24 cellular contexts compared by ENCODE assay signal in genomic region chr13:76708138-76708537, GRCh38.
DNase-seq lines count a peak whose midpoint lies in the region; ATAC-seq lines count a peak whose summit lies in the region.
"Had no signal": no experiment of that assay in that cellular context is flagged by ENCODE, and none has a peak within 500 bp of the region (broad histone marks: within the 10 kb centered on the region; RNA-seq: fewer than 3 reads in every experiment).

No MANE protein-coding gene starts in this region.

- H3K4me3 ChIP-seq in trophoblast cell (ENCODE audit: low read depth, low read length) = no peak overlapping the region
- H3K4me3 ChIP-seq: BLaER1, body of pancreas, skin epidermis had no signal

- no CpG with 5 or more reads among the region's 6 CpGs for WGBS in trophoblast cell (ENCODE audit: extremely low coverage, insufficient coverage, insufficient read length)

- H3K14ac ChIP-seq in trophoblast cell (ENCODE audit: low read length) = no peak overlapping the region

- H2AFZ ChIP-seq in trophoblast cell (ENCODE audit: insufficient read depth, low read length, poor library complexity) = no peak overlapping the region

- no peak overlapping the region for H3K18ac ChIP-seq in trophoblast cell (ENCODE audit: low read length)

- H3K4me2 ChIP-seq in trophoblast cell (ENCODE audit: low read length) = no peak overlapping the region
- H3K4me2 ChIP-seq: BLaER1 had no signal

- no peak overlapping the region for H3K9ac ChIP-seq in trophoblast cell (ENCODE audit: low read length)
- H3K9ac ChIP-seq: BLaER1 had no signal

- H3K9me3 ChIP-seq in trophoblast cell (ENCODE audit: insufficient read depth, low read depth, low read length) = no peaks in the 10 kb centered on the region
- H3K9me3 ChIP-seq: BLaER1, body of pancreas had no signal

- DNase-seq in Ammon's horn (ENCODE audit: low spot score) = peak; percentile 28
- DNase-seq in cerebellar cortex (ENCODE audit: low spot score) = peak; percentile 94
- DNase-seq in left ventricle myocardium superior = peak; percentile 44
- no peak for DNase-seq in trophoblast cell
- no peak for DNase-seq in dermis blood vessel endothelial cell
- DNase-seq in NCI-H1930 (lab: John Stamatoyannopoulos, UW) = no peak
- no peak for DNase-seq in AML-193 (lab: John Stamatoyannopoulos, UW)
- DNase-seq: activated CD4-positive, alpha-beta memory T cell treated with anti-CD3 and anti-CD28 coated beads for 36 hours; activated CD4-positive, alpha-beta T cell treated with anti-CD3 and anti-CD28 coated beads for 1 hour; activated CD8-positive, alpha-beta memory T cell treated with anti-CD3 and anti-CD28 coated beads, Interleukin-2, amount 50 U/mL, for 48 hours; activated naive CD4-positive, alpha-beta T cell treated with anti-CD3 and anti-CD28 coated beads, Interleukin-2, amount 10 ng/mL, durations not matched to agents 7 days and 5 days; body of pancreas; DMS53; H7; KBM-7; natural killer cell; NCI-H1092; NCI-H187 treated with DMSO at 0.1 percent for 48 hours; NCI-H524 treated with DMSO at 0.1 percent for 48 hours; SHP77 treated with DMSO at 0.1 percent for 48 hours; stimulated activated naive CD4-positive, alpha-beta T cell treated with Interleukin-2 at 50 U/mL for 16 hours had no signal

- H3K27me3 ChIP-seq in trophoblast cell (ENCODE audit: insufficient read depth, low read length) = no peaks in the 10 kb centered on the region
- H3K27me3 ChIP-seq: BLaER1, body of pancreas had no signal

- peak overlapping the region; percentile 12 for H2BK12ac ChIP-seq in trophoblast cell (ENCODE audit: low read length)

- H2BK120ac ChIP-seq in trophoblast cell (ENCODE audit: insufficient read depth, low read length, poor library complexity) = no peak overlapping the region

- no peak overlapping the region for H4K12ac ChIP-seq in trophoblast cell (ENCODE audit: low read depth, low read length)

- H2AK5ac ChIP-seq in trophoblast cell (ENCODE audit: low read length) = no peak overlapping the region

- H4K8ac ChIP-seq in trophoblast cell (ENCODE audit: low read depth, low read length) = no peak overlapping the region

- peaks cover 1% of the 10 kb centered on the region for H3K79me1 ChIP-seq in trophoblast cell (ENCODE audit: low read length)

- H3K4ac ChIP-seq in trophoblast cell (ENCODE audit: low read depth, low read length) = no peak overlapping the region

- H3K79me2 ChIP-seq in trophoblast cell (ENCODE audit: control insufficient read depth, insufficient read depth, low read length, poor library complexity) = no peaks in the 10 kb centered on the region

- intact Hi-C loops in left ventricle myocardium superior (cut with micrococcal nuclease) = no loop called here

- H3K27ac ChIP-seq in trophoblast cell (ENCODE audit: low read depth, low read length) = no peak overlapping the region
- H3K27ac ChIP-seq: BLaER1, body of pancreas, skin epidermis had no signal

- no peaks in the 10 kb centered on the region for H3K36me3 ChIP-seq in trophoblast cell (ENCODE audit: control insufficient read depth in 1 of 2, insufficient read depth in 2 of 2, low read length in 2 of 2)
- H3K36me3 ChIP-seq: BLaER1 had no signal

- peak; percentile 36 for ATAC-seq in left ventricle myocardium superior
- ATAC-seq: body of pancreas, natural killer cell, Panc1 had no signal

- H4K91ac ChIP-seq in trophoblast cell (ENCODE audit: low read depth, low read length) = peak overlapping the region; percentile 20

- peaks cover 0 to 6% of the 10 kb centered on the region in 2 experiments for H3K4me1 ChIP-seq in trophoblast cell (ENCODE audit: control insufficient read depth in 1 of 2, insufficient read depth in 2 of 2, low read length in 2 of 2)
- H3K4me1 ChIP-seq: BLaER1, body of pancreas had no signal

- H2BK5ac ChIP-seq in trophoblast cell (ENCODE audit: low read depth, low read length, poor library complexity) = no peak overlapping the region

- no peak overlapping the region for H3K23ac ChIP-seq in trophoblast cell (ENCODE audit: low read length)

Comparison
In these comparisons a context has a peak if more than half of its experiments do, and no peak if none do; other contexts are left out.
1. DNase-seq: peak in Ammon's horn (single experiment), cerebellar cortex (single experiment) and left ventricle myocardium superior (single experiment); none in trophoblast cell (0 of 2), dermis blood vessel endothelial cell (single experiment), NCI-H1930 (0 of 2) and AML-193 (0 of 2).